ENCODE assay signal across 35 cellular contexts in the genomic region with DNA sequence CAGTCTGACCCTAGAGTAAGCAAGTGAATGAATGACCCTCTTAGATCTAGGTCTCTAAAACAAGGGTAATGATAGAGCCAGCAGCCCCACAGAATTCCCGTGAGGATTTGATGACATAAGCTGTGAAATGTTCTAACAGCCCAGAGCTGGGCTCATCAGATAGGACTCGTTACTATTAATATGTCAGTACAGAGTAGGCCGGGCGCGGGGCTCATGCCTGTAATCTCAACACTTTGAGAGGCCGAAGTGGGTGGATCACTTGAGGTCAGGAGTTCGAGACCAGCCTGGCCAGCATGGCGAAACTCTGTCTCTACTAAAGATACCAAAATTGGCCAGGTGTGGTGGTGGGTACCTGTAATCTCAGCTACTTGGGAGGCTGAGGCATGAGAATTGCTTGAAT.
"Had no signal": no experiment of that assay in that cellular context is flagged by ENCODE, and none has a peak within 500 bp of the region (broad histone marks: within the 10 kb centered on the region; RNA-seq: fewer than 3 reads in every experiment).

No MANE protein-coding gene starts in this region.

- H3K36me3 ChIP-seq: adrenal gland, brain microvascular endothelial cell, breast epithelium had no signal

- FAIRE-seq: astrocyte, TTC549 had no signal

- H3K9me3 ChIP-seq: adrenal gland, body of pancreas, breast epithelium had no signal

- H3K27ac ChIP-seq: adrenal gland, body of pancreas, brain microvascular endothelial cell, breast epithelium, VCaP had no signal

- DNase-seq: activated B cell treated with CpG ODN at 0.5 μM for 24 hours; activated CD4-positive, alpha-beta memory T cell treated with anti-CD3 and anti-CD28 coated beads for 36 hours; activated CD4-positive, alpha-beta T cell treated with anti-CD3 and anti-CD28 coated beads for 4 hours; activated CD4-positive, alpha-beta T cell treated with anti-CD3 and anti-CD28 coated beads, Interleukin-2, amount 10 ng/mL, durations not matched to agents 24 days and 14 days; activated CD4-positive, alpha-beta T cell treated with anti-CD3 and anti-CD28 coated beads, Interleukin-2, amount 50 U/mL, for 1 hour; activated CD4-positive, alpha-beta T cell treated with anti-CD3 and anti-CD28 coated beads, Interleukin-2, amount 50 U/mL, for 4 hours; activated CD4-positive, CD25-positive, alpha-beta regulatory T cell treated with anti-CD3 and anti-CD28 coated beads, Interleukin-2, amount 50 U/mL, for 72 hours; activated CD8-positive, alpha-beta memory T cell treated with anti-CD3 and anti-CD28 coated beads, Interleukin-2, amount 50 U/mL, for 4 hours; activated CD8-positive, alpha-beta T cell treated with anti-CD3 and anti-CD28 coated beads for 36 hours; activated effector memory CD4-positive, alpha-beta T cell treated with anti-CD3 and anti-CD28 coated beads, Interleukin-2, amount 50 U/mL, for 16 hours; activated gamma-delta T cell treated with Interleukin-2 at 50 U/mL for 16 hours; activated naive CD4-positive, alpha-beta T cell; activated naive CD4-positive, alpha-beta T cell treated with anti-CD3 and anti-CD28 coated beads for 36 hours; activated naive CD4-positive, alpha-beta T cell treated with anti-CD3 and anti-CD28 coated beads, Interleukin-2, amount 50 U/mL, for 16 hours; activated naive CD8-positive, alpha-beta T cell treated with anti-CD3 and anti-CD28 coated beads for 36 hours; activated T-cell treated with anti-CD3 and anti-CD28 coated beads for 4 hours; activated T-cell treated with anti-CD3 and anti-CD28 coated beads, Interleukin-2, amount 50 U/mL, for 1 hour; activated T-cell treated with anti-CD3 and anti-CD28 coated beads, Interleukin-2, amount 50 U/mL, for 4 hours; activated T-cell treated with anti-CD3 and anti-CD28 coated beads, Interleukin-2, amount 50 U/mL, for 72 hours; amniotic stem cell; aorta; body of pancreas; brain microvascular endothelial cell; caudate nucleus; cerebellar nuclear complex; T-helper 1 cell; T-helper 2 cell; T-helper 9 cell had no signal

- ATAC-seq: activated CD8-positive, alpha-beta T cell treated with anti-CD3 and anti-CD28 coated beads for 36 hours; activated naive CD4-positive, alpha-beta T cell treated with anti-CD3 and anti-CD28 coated beads, Interleukin-2, amount 50 U/mL, for 72 hours; activated T-cell treated with anti-CD3 and anti-CD28 coated beads, Interleukin-2, amount 50 U/mL, for 4 hours; activated T-cell treated with anti-CD3 and anti-CD28 coated beads, Interleukin-2, amount 50 U/mL, for 72 hours; activated T-helper 17 cell treated with anti-CD3 and anti-CD28 coated beads, Interleukin-2, amount 50 U/mL, for 72 hours; body of pancreas had no signal

- H3K4me3 ChIP-seq: adrenal gland, body of pancreas, breast epithelium had no signal

- H3K4me1 ChIP-seq: body of pancreas, breast epithelium had no signal

- H3K27me3 ChIP-seq: adrenal gland, body of pancreas, brain microvascular endothelial cell, breast epithelium had no signal
